8 cellular contexts compared by ENCODE assay signal in genomic region chr7:1457949-1458675, GRCh38. TPM values are rescaled to one million over a fixed set of nuclear protein-coding genes. Genes with fewer than 3 reads are reported as not detected.
DNase-seq lines count a peak whose midpoint lies in the region; ATAC-seq, FAIRE-seq and TF ChIP-seq lines count a peak whose summit lies in the region.

No MANE protein-coding gene starts in this region.

- H2AK5ac ChIP-seq in H1 (ENCODE audit: low read depth, low read length) (no peak overlapping the region), neuronal stem cell (ENCODE audit: low read depth, low read length) (peak overlapping the region; percentile 74)

- CTCF ChIA-PET in CD8-positive, alpha-beta T cell (lab: Charles Lee): interaction anchor here (3.1 kb wide), 1 partner anchor 16 kb away, joined by 9 read pairs; no protein-coding TSS in a partner anchor
- CTCF ChIA-PET in H1 (lab: Charles Lee; ENCODE audit: partially characterized antibody): interaction anchor here (0.6 to 3.8 kb wide), 8 partner anchors 9 to 466 kb away, joined by 3 to 13 read pairs (median 4); no protein-coding TSS in a partner anchor

- no peak overlapping the region for H3K14ac ChIP-seq in H1 (ENCODE audit: insufficient read length)
- peak overlapping the region; percentile 71 for H3K14ac ChIP-seq in neuronal stem cell (ENCODE audit: low read length)

- peaks cover 0 to 2% of the 10 kb centered on the region in 2 experiments for H4K20me1 ChIP-seq in H1 (replicated peaks in 1 of 2; ENCODE audit: control insufficient read depth in 1 of 2, insufficient read depth in 2 of 2, low read length in 2 of 2)

- H3K4me1 ChIP-seq in CD8-positive, alpha-beta T cell (ENCODE audit: insufficient read depth, low read length): peaks cover 24% of the 10 kb centered on the region
- H3K4me1 ChIP-seq in H1 (replicated peaks in 1 of 4; ENCODE audit: control insufficient read depth in 3 of 4, insufficient read depth in 4 of 4, low read length in 3 of 4) (peaks cover 0 to 24% (median 14%) of the 10 kb centered on the region in 4 experiments; a peak in 6 of 7 replicates), neuronal stem cell (ENCODE audit: control insufficient read depth in 2 of 2, insufficient read depth in 1 of 2, low read depth in 1 of 2, low read length in 2 of 2) (peaks cover 25 to 52% of the 10 kb centered on the region in 2 donors)

- no peak overlapping the region for H3K9ac ChIP-seq in H1 (replicated peaks in 1 of 4; ENCODE audit: extremely low read depth in 1 of 4, low read depth in 3 of 4, low read length in 3 of 4)
- peak overlapping the region; percentile 96 for H3K9ac ChIP-seq in neuronal stem cell (ENCODE audit: low read depth, low read length, poor library complexity)

- H3K27ac Mint-ChIP-seq in CD8-positive, alpha-beta T cell: no peak overlapping the region

- no peak for TF ChIP-seq EP300 in H1 (IDR thresholded peaks at IDR 0.05; ENCODE audit: borderline replicate concordance in 1 of 2, low read depth in 2 of 2, low read length in 2 of 2)

- H3K9me3 Mint-ChIP-seq in CD8-positive, alpha-beta T cell: no peaks in the 10 kb centered on the region

- H3K4ac ChIP-seq in H1 (replicated peaks; ENCODE audit: insufficient read length, low read depth, low read length) (no peak overlapping the region), neuronal stem cell (ENCODE audit: low read length) (no peak overlapping the region)

- H3K4me1 Mint-ChIP-seq in CD8-positive, alpha-beta T cell (ENCODE audit: low read depth): peaks cover 17% of the 10 kb centered on the region

- H2BK5ac ChIP-seq in H1 (ENCODE audit: low read depth, low read length): no peak overlapping the region
- H2BK5ac ChIP-seq in neuronal stem cell (ENCODE audit: low read length): no peak overlapping the region

- H3K27ac ChIP-seq in CD8-positive, alpha-beta T cell (ENCODE audit: low read depth, low read length): no peak overlapping the region
- H3K27ac ChIP-seq in H1 (ENCODE audit: low read depth, low read length) (no peak overlapping the region), neuronal stem cell (replicated peaks; ENCODE audit: low read length) (no peak overlapping the region)

- H3K36me3 Mint-ChIP-seq in CD8-positive, alpha-beta T cell: no peaks in the 10 kb centered on the region

- H3K23me2 ChIP-seq in H1 (ENCODE audit: low read depth, low read length): peaks cover 10% of the 10 kb centered on the region; the same call in 1 of the 2 replicates

- H3K23ac ChIP-seq in H1 (ENCODE audit: insufficient read length): no peak overlapping the region
- peak overlapping the region; percentile 89 for H3K23ac ChIP-seq in neuronal stem cell (ENCODE audit: low read depth, low read length, poor library complexity)

- H3K79me1 ChIP-seq in H1 (ENCODE audit: low read depth, low read length): no peaks in the 10 kb centered on the region
- H3K79me1 ChIP-seq in neuronal stem cell (ENCODE audit: low read depth, low read length): peaks cover 15% of the 10 kb centered on the region

- 85% methylated on average over 18 of the region's 23 CpGs; no CpG with 5 or more reads in 1 of the 2 experiments for WGBS in H1 (ENCODE audit: extremely low coverage in 1 of 2, insufficient coverage in 1 of 2, insufficient read length in 1 of 2, insufficient replicate concordance in 2 of 2, low coverage in 1 of 2, low lambda C conversion rate in 2 of 2, missing lambda C conversion rate in 1 of 2), 2 experiments
- no CpG with 5 or more reads among the region's 23 CpGs for WGBS in neuronal stem cell (ENCODE audit: extremely low coverage in 2 of 2, insufficient read length in 2 of 2, insufficient replicate concordance in 1 of 2), 2 donors

- no peaks in the 10 kb centered on the region for H3K27me3 ChIP-seq in CD8-positive, alpha-beta T cell (ENCODE audit: insufficient read depth, low read length)
- H3K27me3 ChIP-seq in H1 (replicated peaks in 1 of 4; ENCODE audit: control insufficient read depth in 3 of 4, extremely low read depth in 1 of 4, insufficient read depth in 3 of 4, low read length in 3 of 4) (no peaks in the 10 kb centered on the region), neuronal stem cell (ENCODE audit: control insufficient read depth in 3 of 3, insufficient read depth in 3 of 3, low read depth in 1 of 3, low read length in 3 of 3) (no peaks in the 10 kb centered on the region)

- TF ChIP-seq RAD21 in H1 (IDR thresholded peaks at IDR 0.05 in 1 of 2, conservative IDR thresholded peaks at IDR 0.05 in 1 of 2; ENCODE audit: low read depth in 2 of 2, low read length in 2 of 2): no peak

- H4K5ac ChIP-seq in H1 (ENCODE audit: insufficient read length, low read depth, low read length): no peak overlapping the region

- H2AFZ ChIP-seq in H1 (ENCODE audit: low read length): no peak overlapping the region
- peak overlapping the region; percentile 96 for H2AFZ ChIP-seq in neuronal stem cell (ENCODE audit: low read length)

- no peak for DNase-seq in CD8-positive, alpha-beta T cell
- DNase-seq in NOMO-1 treated with DMSO at 0.1 percent for 48 hours (lab: John Stamatoyannopoulos, UW; ENCODE audit: unreplicated experiment) (peak; percentile 9), H1 (ENCODE audit: low read depth in 1 of 2, low spot score in 2 of 2) (no peak), neuronal stem cell (ENCODE audit: low spot score) (no peak), COR-L47 (lab: John Stamatoyannopoulos, UW) (no peak), RKO (ENCODE audit: low spot score) (no peak)
- no peak for DNase-seq in activated CD8-positive, alpha-beta memory T cell treated with anti-CD3 and anti-CD28 coated beads, Interleukin-2, amount 50 U/mL, for 4 hours

- H3K36me3 ChIP-seq in CD8-positive, alpha-beta T cell (ENCODE audit: insufficient read depth, low read length): no peaks in the 10 kb centered on the region
- H3K36me3 ChIP-seq in H1 (ENCODE audit: control insufficient read depth in 2 of 4, insufficient read depth in 4 of 4, low read length in 3 of 4): no peaks in the 10 kb centered on the region
- no peaks in the 10 kb centered on the region for H3K36me3 ChIP-seq in neuronal stem cell (replicated peaks in 1 of 2; ENCODE audit: control insufficient read depth in 2 of 2, insufficient read depth in 2 of 2, low read length in 2 of 2)

- H2BK15ac ChIP-seq in H1 (ENCODE audit: low read length): no peak overlapping the region
- H2BK15ac ChIP-seq in neuronal stem cell (ENCODE audit: low read length): peak overlapping the region; percentile 78

- no peak overlapping the region for H2BK120ac ChIP-seq in H1 (replicated peaks; ENCODE audit: low read depth, low read length)
- no peak overlapping the region for H2BK120ac ChIP-seq in neuronal stem cell (ENCODE audit: low read depth, low read length)

- no peak overlapping the region for H2BK12ac ChIP-seq in H1 (ENCODE audit: low read depth, low read length)
- no peak overlapping the region for H2BK12ac ChIP-seq in neuronal stem cell (ENCODE audit: low read length)

- no peak overlapping the region for H3K56ac ChIP-seq in H1 (replicated peaks; ENCODE audit: insufficient read length, low read depth, low read length)

- H4K91ac ChIP-seq in H1 (replicated peaks; ENCODE audit: insufficient read length, low read length) (no peak overlapping the region), neuronal stem cell (ENCODE audit: low read depth, low read length, poor library complexity) (no peak overlapping the region)

- peak overlapping the region; percentile 90 for H3K4me3 ChIP-seq in CD8-positive, alpha-beta T cell (ENCODE audit: low read depth, low read length)
- H3K4me3 ChIP-seq in H1 (ENCODE audit: extremely low read depth in 1 of 4, insufficient read depth in 2 of 4, low read depth in 3 of 4, low read length in 4 of 4) (peak overlapping the region in 1 of 4 experiments; percentile 72; a peak in 2 of 8 replicates), neuronal stem cell (ENCODE audit: low read length in 2 of 2) (peak overlapping the region; percentile 67 to 96)

- POLR2A ChIA-PET in CD8-positive, alpha-beta T cell (lab: Charles Lee): no interaction called here
- POLR2A ChIA-PET in H1 (lab: Charles Lee; ENCODE audit: partially characterized antibody): interaction anchor here (0.6 to 1.9 kb wide), 6 partner anchors 8 to 25 kb away, joined by 3 to 5 read pairs (median 4); no protein-coding TSS in a partner anchor

- peak overlapping the region; percentile 7; the same call in 1 of the 2 replicates for H3K18ac ChIP-seq in H1 (ENCODE audit: extremely low read depth, low read length)
- H3K18ac ChIP-seq in neuronal stem cell (ENCODE audit: low read length): peak overlapping the region; percentile 8

- no peaks in the 10 kb centered on the region for H3K27me3 Mint-ChIP-seq in CD8-positive, alpha-beta T cell (ENCODE audit: low read depth)

- no peak for TF ChIP-seq CTCF in CD8-positive, alpha-beta T cell (IDR thresholded peaks at IDR 0.05)
- TF ChIP-seq CTCF in H1 (IDR thresholded peaks at IDR 0.05; ENCODE audit: control extremely low read depth in 1 of 3, insufficient read depth in 1 of 3, low read depth in 1 of 3, low read length in 3 of 3): no peak

- no peak for TF ChIP-seq POLR2A in H1 (IDR thresholded peaks at IDR 0.05; ENCODE audit: control extremely low read depth in 1 of 2, low read depth in 2 of 2, low read length in 2 of 2)

- peak overlapping the region; percentile 66 for H3K4me3 Mint-ChIP-seq in CD8-positive, alpha-beta T cell

- no peaks in the 10 kb centered on the region for H3K79me2 ChIP-seq in H1 (ENCODE audit: control insufficient read depth in 1 of 2, insufficient read depth in 2 of 2, low read length in 2 of 2)

- FAIRE-seq in H1 (lab: Jason Lieb, UNC): no peak

- H3K4me2 ChIP-seq in H1 (ENCODE audit: insufficient read depth in 1 of 2, low read depth in 2 of 2, low read length in 2 of 2) (peak overlapping the region; percentile 85 to 93; a peak in 3 of 4 replicates), neuronal stem cell (ENCODE audit: insufficient read depth, low read length, poor library complexity, severe bottlenecking) (peak overlapping the region; percentile 45)

- intact Hi-C loops in CD8-positive, alpha-beta T cell (cut with DNase I, micrococcal nuclease): loop anchor here in 1 of 2 experiments (2.0 kb wide), 1 partner anchor 75 kb away; no protein-coding TSS in a partner anchor

- no peaks in the 10 kb centered on the region for H3K9me3 ChIP-seq in CD8-positive, alpha-beta T cell (ENCODE audit: low read length)
- H3K9me3 ChIP-seq in H1 (ENCODE audit: insufficient read depth in 2 of 2, low read depth in 1 of 2, low read length in 1 of 2) (no peaks in the 10 kb centered on the region), neuronal stem cell (replicated peaks in 1 of 2; ENCODE audit: control insufficient read depth in 2 of 2, insufficient read depth in 1 of 2, low read depth in 1 of 2, low read length in 2 of 2) (no peaks in the 10 kb centered on the region)

- no peak for ATAC-seq in CD8-positive, alpha-beta T cell
- no peak for ATAC-seq in GM19463 (IDR thresholded peaks at IDR 0.05; ENCODE audit: unreplicated experiment)

- no peak overlapping the region for H2BK20ac ChIP-seq in H1 (ENCODE audit: low read length)

- H4K8ac ChIP-seq in H1 (ENCODE audit: extremely low read depth, insufficient read depth, low read length) (no peak overlapping the region), neuronal stem cell (ENCODE audit: low read depth, low read length) (no peak overlapping the region)

RNA-seq across cellular contexts. Expression of gene MICALL2, which starts 1.2 kb away (rescaled TPM):
- total RNA-seq in CD8-positive, alpha-beta T cell: 1 to 10 TPM; 1.2 to 2.1 TPM
- total RNA-seq in H1 (2021; fragmentation: NEBNext Ultra II Directional; extraction: Animal tissue kit (Norgen Biotek cat#: 25700)): 7.7 and 8.5 TPM in 2 replicates
- polyA plus RNA-seq in H1 (2011; rRNA removed): 5.3 and 7.4 TPM in 2 replicates
- 7.2 TPM for polyA plus RNA-seq in H1 (2011; cell fraction: cytosol; rRNA removed)
- 64.5 TPM for polyA plus RNA-seq in H1 (2011; cell fraction: nucleus; rRNA removed)
- 4.7 to 12.0 TPM (median 11.0 TPM) in 4 replicates for polyA plus RNA-seq in H1 (2012, experiment 1 of 2)
- polyA plus RNA-seq in H1 (2012, experiment 2 of 2): 4.4 TPM
- polyA plus RNA-seq in H1 (2013, experiment 1 of 2): 8.1 TPM
- polyA plus RNA-seq in H1 (2013, experiment 2 of 2): 6.8 TPM
- polyA minus RNA-seq in H1 (2011; rRNA and poly(A)+ RNA removed): 8.8 and 9.6 TPM in 2 replicates
- 5.7 TPM for polyA minus RNA-seq in H1 (2011; cell fraction: cytosol; rRNA and poly(A)+ RNA removed)
- polyA minus RNA-seq in H1 (2011; cell fraction: nucleus; rRNA and poly(A)+ RNA removed): 14.6 TPM
- 9.4 TPM for polyA plus RNA-seq in neuronal stem cell (2013, experiment 1 of 2)
- polyA plus RNA-seq in neuronal stem cell (2013, experiment 2 of 2): 10.1 TPM

RNA-seq across cellular contexts. Expression of gene INTS1, which starts 46.1 kb away (rescaled TPM):
- 100 to 1,000 TPM; 106 to 113 TPM for total RNA-seq in CD8-positive, alpha-beta T cell
- 104 and 116 TPM in 2 replicates for total RNA-seq in H1 (2021; fragmentation: NEBNext Ultra II Directional; extraction: Animal tissue kit (Norgen Biotek cat#: 25700))
- polyA plus RNA-seq in H1 (2011; rRNA removed): 76.9 and 115 TPM in 2 replicates
- polyA plus RNA-seq in H1 (2011; cell fraction: cytosol; rRNA removed): 49.6 TPM
- polyA plus RNA-seq in H1 (2011; cell fraction: nucleus; rRNA removed): 250 TPM
- polyA plus RNA-seq in H1 (2012, experiment 1 of 2): 41.9 to 92.6 TPM (median 87.4 TPM) in 4 replicates
- polyA plus RNA-seq in H1 (2012, experiment 2 of 2): 126 TPM
- 56.2 TPM for polyA plus RNA-seq in H1 (2013, experiment 1 of 2)
- polyA plus RNA-seq in H1 (2013, experiment 2 of 2): 50.8 TPM
- 37.2 and 46.1 TPM in 2 replicates for polyA minus RNA-seq in H1 (2011; rRNA and poly(A)+ RNA removed)
- 61.9 TPM for polyA minus RNA-seq in H1 (2011; cell fraction: cytosol; rRNA and poly(A)+ RNA removed)
- 96.2 TPM for polyA minus RNA-seq in H1 (2011; cell fraction: nucleus; rRNA and poly(A)+ RNA removed)
- polyA plus RNA-seq in neuronal stem cell (2013, experiment 1 of 2): 25.3 TPM
- 24.4 TPM for polyA plus RNA-seq in neuronal stem cell (2013, experiment 2 of 2)
